Comparison of ENCODE assay signal across 1 cellular context in genomic region chr3:156605686-156606605, GRCh38.
TF ChIP-seq lines count a peak whose summit lies in the region.

No MANE protein-coding gene starts in this region.

TF ChIP-seq in K562, 482 proteins besides CTCF, POLR2A, EP300 and RAD21 (continued from another document):
- TF ChIP-seq HSF4 (CRISPR knock-in tag; IDR thresholded peaks at IDR 0.05; ENCODE audit: borderline replicate concordance) (no peak), MAFK (IDR thresholded peaks at IDR 0.05; ENCODE audit: low read length) (0 out of 2 replicates have a peak, but pooled peaks have one; percentile 55), USF2 (CRISPR knock-in tag; IDR thresholded peaks at IDR 0.05) (no peak), HCFC1 (IDR thresholded peaks at IDR 0.05; ENCODE audit: low read depth, low read length) (no peak), LEF1 (IDR thresholded peaks at IDR 0.05) (peak; percentile 60), TAF1 (IDR thresholded peaks at IDR 0.05; ENCODE audit: control insufficient read depth, extremely low read depth, insufficient read depth, low read length, severe bottlenecking) (peak; percentile 76), SREBF2 (CRISPR knock-in tag; IDR thresholded peaks at IDR 0.05) (no peak), KLF13 (tag; IDR thresholded peaks at IDR 0.05; ENCODE audit: borderline replicate concordance, low read depth) (no peak), ZFP30 (CRISPR knock-in tag; IDR thresholded peaks at IDR 0.05; ENCODE audit: borderline replicate concordance) (no peak), RBM14 (IDR thresholded peaks at IDR 0.05; ENCODE audit: borderline replicate concordance, insufficient read depth, low read depth, low read length) (no peak), ZSCAN29 (IDR thresholded peaks at IDR 0.05) (peak; percentile 62), PPARD (CRISPR knock-in tag; IDR thresholded peaks at IDR 0.05) (no peak), ZNF174 (CRISPR knock-in tag; IDR thresholded peaks at IDR 0.05) (no peak), NR2C1 (IDR thresholded peaks at IDR 0.05) (no peak), NR2C1 (tag; IDR thresholded peaks at IDR 0.05) (no peak), CCNT2 (IDR thresholded peaks at IDR 0.05; ENCODE audit: borderline replicate concordance, extremely low read depth, insufficient read length, low read depth, low read length) (peak; percentile 60), MAX (CRISPR knock-in tag; IDR thresholded peaks at IDR 0.05) (no peak), CEBPG (CRISPR knock-in tag; IDR thresholded peaks at IDR 0.05) (no peak), CEBPG (tag; conservative IDR thresholded peaks at IDR 0.05 in 1 of 2, IDR thresholded peaks at IDR 0.05 in 1 of 2) (no peak), BRF1 (IDR thresholded peaks at IDR 0.05; ENCODE audit: borderline replicate concordance, extremely low read depth, insufficient read length) (no peak), CEBPZ (IDR thresholded peaks at IDR 0.05; ENCODE audit: borderline replicate concordance, low read depth, low read length) (no peak), ZNF175 (CRISPR knock-in tag; IDR thresholded peaks at IDR 0.05; ENCODE audit: low read depth) (no peak), MEIS2 (IDR thresholded peaks at IDR 0.05; ENCODE audit: partially characterized antibody) (peak; percentile 5), ARID3B (CRISPR knock-in tag; IDR thresholded peaks at IDR 0.05; ENCODE audit: borderline replicate concordance) (no peak), PHF20 (IDR thresholded peaks at IDR 0.05; ENCODE audit: partially characterized antibody) (no peak), ZBTB1 (CRISPR knock-in tag; IDR thresholded peaks at IDR 0.05; ENCODE audit: borderline replicate concordance, low read depth) (no peak), MXI1 (IDR thresholded peaks at IDR 0.05; ENCODE audit: low read depth, low read length) (peak; percentile 36; the same call in 1 of the 2 replicates), HOXB6 (CRISPR knock-in tag; IDR thresholded peaks at IDR 0.05; ENCODE audit: borderline replicate concordance) (no peak)
- TF ChIP-seq, protein P1, sequence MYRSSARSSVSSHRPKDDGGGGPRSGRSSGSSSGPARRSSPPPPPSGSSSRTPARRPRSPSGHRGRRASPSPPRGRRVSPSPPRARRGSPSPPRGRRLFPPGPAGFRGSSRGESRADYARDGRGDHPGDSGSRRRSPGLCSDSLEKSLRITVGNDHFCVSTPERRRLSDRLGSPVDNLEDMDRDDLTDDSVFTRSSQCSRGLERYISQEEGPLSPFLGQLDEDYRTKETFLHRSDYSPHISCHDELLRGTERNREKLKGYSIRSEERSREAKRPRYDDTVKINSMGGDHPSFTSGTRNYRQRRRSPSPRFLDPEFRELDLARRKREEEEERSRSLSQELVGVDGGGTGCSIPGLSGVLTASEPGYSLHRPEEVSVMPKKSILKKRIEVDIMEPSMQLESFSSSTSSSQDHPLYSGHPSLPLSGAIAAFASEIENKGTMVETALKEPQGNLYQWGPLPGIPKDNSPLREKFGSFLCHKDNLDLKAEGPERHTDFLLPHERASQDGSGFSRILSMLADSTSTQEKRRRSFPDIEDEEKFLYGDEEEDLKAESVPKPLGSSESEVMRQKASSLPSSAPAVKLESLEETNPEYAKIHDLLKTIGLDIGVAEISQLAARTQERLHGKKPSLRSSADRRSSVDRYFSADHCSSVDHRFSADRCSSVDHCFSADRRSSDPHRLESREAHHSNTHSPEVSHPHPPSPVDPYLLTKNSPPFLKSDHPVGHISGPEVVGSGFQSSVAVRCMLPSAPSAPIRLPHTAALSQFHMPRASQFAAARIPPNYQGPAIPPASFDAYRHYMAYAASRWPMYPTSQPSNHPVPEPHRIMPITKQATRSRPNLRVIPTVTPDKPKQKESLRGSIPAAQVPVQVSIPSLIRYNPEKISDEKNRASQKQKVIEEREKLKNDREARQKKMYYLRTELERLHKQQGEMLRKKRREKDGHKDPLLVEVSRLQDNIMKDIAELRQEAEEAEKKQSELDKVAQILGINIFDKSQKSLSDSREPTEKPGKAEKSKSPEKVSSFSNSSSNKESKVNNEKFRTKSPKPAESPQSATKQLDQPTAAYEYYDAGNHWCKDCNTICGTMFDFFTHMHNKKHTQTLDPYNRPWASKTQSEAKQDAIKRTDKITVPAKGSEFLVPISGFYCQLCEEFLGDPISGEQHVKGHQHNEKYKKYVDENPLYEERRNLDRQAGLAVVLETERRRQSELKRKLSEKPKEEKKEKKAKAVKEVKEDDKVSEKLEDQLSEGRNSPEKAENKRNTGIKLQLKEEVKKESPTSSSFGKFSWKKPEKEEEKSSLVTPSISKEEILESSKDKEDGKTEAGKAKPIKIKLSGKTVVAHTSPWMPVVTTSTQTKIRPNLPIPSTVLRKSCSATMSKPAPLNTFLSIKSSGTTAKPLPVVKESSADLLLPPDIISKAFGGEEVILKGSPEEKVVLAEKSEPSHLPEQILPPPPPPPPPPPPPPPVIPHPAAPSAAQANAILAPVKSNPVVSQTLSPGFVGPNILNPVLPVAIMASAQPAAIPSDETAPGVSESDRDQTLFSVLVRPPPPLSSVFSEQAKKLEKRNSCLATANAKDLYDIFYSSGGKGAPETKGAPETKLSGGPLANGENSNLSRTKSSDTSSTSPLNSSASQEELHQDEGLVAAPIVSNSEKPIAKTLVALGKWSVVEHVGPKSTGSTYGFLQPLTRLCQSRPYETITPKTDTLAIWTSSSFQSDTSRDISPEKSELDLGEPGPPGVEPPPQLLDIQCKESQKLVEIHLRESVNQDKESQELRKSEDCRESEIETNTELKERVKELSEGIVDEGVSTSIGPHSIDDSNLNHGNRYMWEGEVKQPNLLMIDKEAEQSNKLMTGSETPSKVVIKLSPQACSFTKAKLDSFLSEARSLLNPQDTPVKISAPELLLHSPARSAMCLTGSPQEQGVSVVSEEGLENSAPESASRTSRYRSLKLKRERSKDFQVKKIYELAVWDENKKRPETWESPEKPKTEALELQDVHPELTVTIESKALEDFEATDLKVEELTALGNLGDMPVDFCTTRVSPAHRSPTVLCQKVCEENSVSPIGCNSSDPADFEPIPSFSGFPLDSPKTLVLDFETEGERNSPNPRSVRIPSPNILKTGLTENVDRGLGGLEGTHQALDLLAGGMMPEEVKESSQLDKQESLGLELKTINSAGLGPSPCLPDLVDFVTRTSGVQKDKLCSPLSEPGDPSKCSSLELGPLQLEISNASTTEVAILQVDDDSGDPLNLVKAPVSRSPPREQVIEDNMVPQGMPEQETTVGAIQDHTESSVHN (IDR thresholded peaks at IDR 0.05; ENCODE audit: borderline replicate concordance in 1 of 2, low read depth in 1 of 2) = no peak
- TF ChIP-seq, protein P2, sequence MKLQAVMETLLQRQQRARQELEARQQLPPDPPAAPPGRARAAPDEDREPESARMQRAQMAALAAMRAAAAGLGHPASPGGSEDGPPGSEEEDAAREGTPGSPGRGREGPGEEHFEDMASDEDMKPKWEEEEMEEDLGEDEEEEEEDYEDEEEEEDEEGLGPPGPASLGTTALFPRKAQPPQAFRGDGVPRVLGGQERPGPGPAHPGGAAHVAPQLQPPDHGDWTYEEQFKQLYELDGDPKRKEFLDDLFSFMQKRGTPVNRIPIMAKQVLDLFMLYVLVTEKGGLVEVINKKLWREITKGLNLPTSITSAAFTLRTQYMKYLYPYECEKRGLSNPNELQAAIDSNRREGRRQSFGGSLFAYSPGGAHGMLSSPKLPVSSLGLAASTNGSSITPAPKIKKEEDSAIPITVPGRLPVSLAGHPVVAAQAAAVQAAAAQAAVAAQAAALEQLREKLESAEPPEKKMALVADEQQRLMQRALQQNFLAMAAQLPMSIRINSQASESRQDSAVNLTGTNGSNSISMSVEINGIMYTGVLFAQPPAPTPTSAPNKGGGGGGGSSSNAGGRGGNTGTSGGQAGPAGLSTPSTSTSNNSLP (IDR thresholded peaks at IDR 0.05; ENCODE audit: borderline replicate concordance, low read depth, low read length) = no peak
- TF ChIP-seq, protein P3, sequence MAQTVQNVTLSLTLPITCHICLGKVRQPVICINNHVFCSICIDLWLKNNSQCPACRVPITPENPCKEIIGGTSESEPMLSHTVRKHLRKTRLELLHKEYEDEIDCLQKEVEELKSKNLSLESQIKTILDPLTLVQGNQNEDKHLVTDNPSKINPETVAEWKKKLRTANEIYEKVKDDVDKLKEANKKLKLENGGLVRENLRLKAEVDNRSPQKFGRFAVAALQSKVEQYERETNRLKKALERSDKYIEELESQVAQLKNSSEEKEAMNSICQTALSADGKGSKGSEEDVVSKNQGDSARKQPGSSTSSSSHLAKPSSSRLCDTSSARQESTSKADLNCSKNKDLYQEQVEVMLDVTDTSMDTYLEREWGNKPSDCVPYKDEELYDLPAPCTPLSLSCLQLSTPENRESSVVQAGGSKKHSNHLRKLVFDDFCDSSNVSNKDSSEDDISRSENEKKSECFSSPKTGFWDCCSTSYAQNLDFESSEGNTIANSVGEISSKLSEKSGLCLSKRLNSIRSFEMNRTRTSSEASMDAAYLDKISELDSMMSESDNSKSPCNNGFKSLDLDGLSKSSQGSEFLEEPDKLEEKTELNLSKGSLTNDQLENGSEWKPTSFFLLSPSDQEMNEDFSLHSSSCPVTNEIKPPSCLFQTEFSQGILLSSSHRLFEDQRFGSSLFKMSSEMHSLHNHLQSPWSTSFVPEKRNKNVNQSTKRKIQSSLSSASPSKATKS (CRISPR knock-in tag; IDR thresholded peaks at IDR 0.05) = no peak
TF ChIP-seq in K562: peak in this region for 90.
